ENCODE assay signal across 19 cellular contexts in the genomic region with DNA sequence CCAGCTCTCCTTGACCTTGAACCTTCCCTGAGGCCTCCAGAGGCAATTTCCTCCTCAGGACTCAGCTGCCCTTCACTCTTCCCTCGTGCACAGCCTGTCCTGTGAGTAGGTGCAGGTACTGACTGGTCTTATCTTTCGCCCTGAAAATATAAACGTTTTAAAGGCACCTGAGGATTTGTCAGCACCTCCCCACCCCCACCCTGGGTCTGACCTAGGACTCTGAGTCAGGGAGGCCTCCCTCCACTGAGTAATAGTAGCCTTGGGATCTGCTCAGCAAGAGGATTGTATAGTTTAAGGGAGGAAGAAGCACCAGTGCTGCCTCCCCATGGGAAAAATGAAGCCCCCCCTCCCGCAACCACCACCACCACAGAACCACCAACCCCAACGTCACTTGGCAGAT. TPM values are rescaled to one million over a fixed set of nuclear protein-coding genes. Genes with fewer than 3 reads are reported as not detected.
DNase-seq lines count a peak whose midpoint lies in the region; ATAC-seq, FAIRE-seq and TF ChIP-seq lines count a peak whose summit lies in the region.
"Had no signal": no experiment of that assay in that cellular context is flagged by ENCODE, and none has a peak within 500 bp of the region (broad histone marks: within the 10 kb centered on the region; RNA-seq: fewer than 3 reads in every experiment).

No MANE protein-coding gene starts in this region.

- H3K4me3 ChIP-seq in PC-9 (no peak overlapping the region), epithelial cell of esophagus (ENCODE audit: low read length) (no peak overlapping the region)
- H3K4me3 ChIP-seq: heart left ventricle, SJSA1, tibial artery had no signal

- H3K4me1 Mint-ChIP-seq in activated CD8-positive, alpha-beta T cell treated with anti-CD3 and anti-CD28 coated beads for 36 hours (ENCODE audit: low read depth), result peaks cover 32% of the 10 kb centered on the region
- H3K4me1 Mint-ChIP-seq in activated CD8-positive, alpha-beta T cell treated with anti-CD3 and anti-CD28 coated beads, Interleukin-2, amount 10 ng/mL, durations not matched to agents 7 days and 5 days (ENCODE audit: low read depth), result peaks cover 61% of the 10 kb centered on the region
- peaks cover 67% of the 10 kb centered on the region for H3K4me1 Mint-ChIP-seq in stimulated activated effector memory CD8-positive, alpha-beta T cell treated with anti-CD3 and anti-CD28 coated beads, Interleukin-12 subunit alpha, Interleukin-12 subunit beta, amount 100 ng/mL, for 72 hours
- peaks cover 31% of the 10 kb centered on the region for H3K4me1 Mint-ChIP-seq in activated naive CD4-positive, alpha-beta T cell treated with anti-CD3 and anti-CD28 coated beads, Interleukin-2, amount 10 ng/mL, durations not matched to agents 7 days and 5 days

- CTCF ChIA-PET in activated CD8-positive, alpha-beta T cell treated with anti-CD3 and anti-CD28 coated beads for 36 hours (lab: Charles Lee), result no interaction called here
- CTCF ChIA-PET in activated CD8-positive, alpha-beta T cell treated with anti-CD3 and anti-CD28 coated beads, Interleukin-2, amount 10 ng/mL, durations not matched to agents 7 days and 5 days (lab: Charles Lee), result interaction anchor here (0.6 to 1.2 kb wide), 2 partner anchors 21 to 71 kb away, joined by 3 read pairs; no protein-coding TSS in a partner anchor
- CTCF ChIA-PET in PC-9 (lab: Charles Lee), result no interaction called here
- CTCF ChIA-PET in activated naive CD4-positive, alpha-beta T cell treated with anti-CD3 and anti-CD28 coated beads, Interleukin-2, amount 10 ng/mL, durations not matched to agents 7 days and 5 days (lab: Charles Lee), result no interaction called here

- H3K9me2 ChIP-seq in PC-9 (ENCODE audit: insufficient read depth), result no peaks in the 10 kb centered on the region

- H3K9me3 Mint-ChIP-seq in activated CD8-positive, alpha-beta T cell treated with anti-CD3 and anti-CD28 coated beads for 36 hours, result no peaks in the 10 kb centered on the region
- H3K9me3 Mint-ChIP-seq in activated CD8-positive, alpha-beta T cell treated with anti-CD3 and anti-CD28 coated beads, Interleukin-2, amount 10 ng/mL, durations not matched to agents 7 days and 5 days (ENCODE audit: insufficient read depth), result no peaks in the 10 kb centered on the region
- no peaks in the 10 kb centered on the region for H3K9me3 Mint-ChIP-seq in stimulated activated effector memory CD8-positive, alpha-beta T cell treated with anti-CD3 and anti-CD28 coated beads, Interleukin-12 subunit alpha, Interleukin-12 subunit beta, amount 100 ng/mL, for 72 hours
- H3K9me3 Mint-ChIP-seq in activated naive CD4-positive, alpha-beta T cell treated with anti-CD3 and anti-CD28 coated beads, Interleukin-2, amount 10 ng/mL, durations not matched to agents 7 days and 5 days, result no peaks in the 10 kb centered on the region

- no peak overlapping the region for H2AFZ ChIP-seq in PC-9

- H3K27ac Mint-ChIP-seq in activated CD8-positive, alpha-beta T cell treated with anti-CD3 and anti-CD28 coated beads for 36 hours, result peak overlapping the region; percentile 28
- no peak overlapping the region for H3K27ac Mint-ChIP-seq in activated CD8-positive, alpha-beta T cell treated with anti-CD3 and anti-CD28 coated beads, Interleukin-2, amount 10 ng/mL, durations not matched to agents 7 days and 5 days
- H3K27ac Mint-ChIP-seq in stimulated activated effector memory CD8-positive, alpha-beta T cell treated with anti-CD3 and anti-CD28 coated beads, Interleukin-12 subunit alpha, Interleukin-12 subunit beta, amount 100 ng/mL, for 72 hours, result peak overlapping the region; percentile 22
- no peak overlapping the region for H3K27ac Mint-ChIP-seq in activated naive CD4-positive, alpha-beta T cell treated with anti-CD3 and anti-CD28 coated beads, Interleukin-2, amount 10 ng/mL, durations not matched to agents 7 days and 5 days

- H3K36me3 Mint-ChIP-seq in activated CD8-positive, alpha-beta T cell treated with anti-CD3 and anti-CD28 coated beads for 36 hours (ENCODE audit: low read depth), result no peaks in the 10 kb centered on the region
- H3K36me3 Mint-ChIP-seq in activated CD8-positive, alpha-beta T cell treated with anti-CD3 and anti-CD28 coated beads, Interleukin-2, amount 10 ng/mL, durations not matched to agents 7 days and 5 days (ENCODE audit: low read depth), result peaks cover 39% of the 10 kb centered on the region
- H3K36me3 Mint-ChIP-seq in stimulated activated effector memory CD8-positive, alpha-beta T cell treated with anti-CD3 and anti-CD28 coated beads, Interleukin-12 subunit alpha, Interleukin-12 subunit beta, amount 100 ng/mL, for 72 hours, result no peaks in the 10 kb centered on the region
- peaks cover 6% of the 10 kb centered on the region for H3K36me3 Mint-ChIP-seq in activated naive CD4-positive, alpha-beta T cell treated with anti-CD3 and anti-CD28 coated beads, Interleukin-2, amount 10 ng/mL, durations not matched to agents 7 days and 5 days

- TF ChIP-seq CTCF in activated CD8-positive, alpha-beta T cell treated with anti-CD3 and anti-CD28 coated beads for 36 hours (IDR thresholded peaks at IDR 0.05), result no peak
- TF ChIP-seq CTCF in PC-9 (conservative IDR thresholded peaks at IDR 0.05) (no peak), epithelial cell of esophagus (IDR thresholded peaks at IDR 0.05; ENCODE audit: insufficient read depth, low read depth, low read length, missing control alignments) (no peak)

- H3F3A ChIP-seq in PC-9 (ENCODE audit: insufficient read depth, low read depth), result peaks cover 48% of the 10 kb centered on the region

- BruUV-seq in PC-9 (replicated peaks; lab: Mats Ljungman, UMichigan), result no TSS peak

- H3K36me3 ChIP-seq in PC-9 (ENCODE audit: low read depth), result no peaks in the 10 kb centered on the region
- H3K36me3 ChIP-seq: heart left ventricle, tibial artery had no signal

- H3K27me3 ChIP-seq in PC-9 (ENCODE audit: insufficient read depth, low read depth), result no peaks in the 10 kb centered on the region
- H3K27me3 ChIP-seq: heart left ventricle, SJSA1, tibial artery had no signal

- H3K9me3 ChIP-seq in PC-9 (ENCODE audit: insufficient read depth, low read depth), result no peaks in the 10 kb centered on the region
- H3K9me3 ChIP-seq: heart left ventricle, SJSA1, tibial artery had no signal

- H4K20me1 ChIP-seq in PC-9 (ENCODE audit: insufficient read depth), result no peaks in the 10 kb centered on the region

- FAIRE-seq in GM12892 (lab: Jason Lieb, UNC), result no peak
- FAIRE-seq: A204.1, endothelial cell of umbilical vein, TTC549 had no signal

- no peak overlapping the region for H3K4me3 Mint-ChIP-seq in activated CD8-positive, alpha-beta T cell treated with anti-CD3 and anti-CD28 coated beads for 36 hours
- H3K4me3 Mint-ChIP-seq in activated CD8-positive, alpha-beta T cell treated with anti-CD3 and anti-CD28 coated beads, Interleukin-2, amount 10 ng/mL, durations not matched to agents 7 days and 5 days, result no peak overlapping the region
- no peak overlapping the region for H3K4me3 Mint-ChIP-seq in stimulated activated effector memory CD8-positive, alpha-beta T cell treated with anti-CD3 and anti-CD28 coated beads, Interleukin-12 subunit alpha, Interleukin-12 subunit beta, amount 100 ng/mL, for 72 hours
- H3K4me3 Mint-ChIP-seq in activated naive CD4-positive, alpha-beta T cell treated with anti-CD3 and anti-CD28 coated beads, Interleukin-2, amount 10 ng/mL, durations not matched to agents 7 days and 5 days, result no peak overlapping the region

- peak overlapping the region; percentile 42 for H3K27ac ChIP-seq in PC-9
- H3K27ac ChIP-seq: heart left ventricle, SJSA1, tibial artery had no signal

- POLR2A ChIA-PET in activated CD8-positive, alpha-beta T cell treated with anti-CD3 and anti-CD28 coated beads for 36 hours (lab: Charles Lee), result no interaction called here
- POLR2A ChIA-PET in activated CD8-positive, alpha-beta T cell treated with anti-CD3 and anti-CD28 coated beads, Interleukin-2, amount 10 ng/mL, durations not matched to agents 7 days and 5 days (lab: Charles Lee), result interaction anchor here (0.6 kb wide), 1 partner anchor 986 kb away, joined by 4 read pairs; no protein-coding TSS in a partner anchor
- POLR2A ChIA-PET in PC-9 (lab: Charles Lee; ENCODE audit: unreplicated experiment), result no interaction called here

- H3K4me1 ChIP-seq in PC-9 (replicated peaks; ENCODE audit: insufficient read depth), result peaks cover 65% of the 10 kb centered on the region

- H3K27me3 Mint-ChIP-seq in activated CD8-positive, alpha-beta T cell treated with anti-CD3 and anti-CD28 coated beads for 36 hours, result no peaks in the 10 kb centered on the region
- H3K27me3 Mint-ChIP-seq in activated CD8-positive, alpha-beta T cell treated with anti-CD3 and anti-CD28 coated beads, Interleukin-2, amount 10 ng/mL, durations not matched to agents 7 days and 5 days (ENCODE audit: low read depth), result no peaks in the 10 kb centered on the region
- no peaks in the 10 kb centered on the region for H3K27me3 Mint-ChIP-seq in activated naive CD4-positive, alpha-beta T cell treated with anti-CD3 and anti-CD28 coated beads, Interleukin-2, amount 10 ng/mL, durations not matched to agents 7 days and 5 days

- H3K79me2 ChIP-seq in PC-9 (ENCODE audit: low read depth), result peaks cover 23% of the 10 kb centered on the region

- no peak for DNase-seq in activated CD8-positive, alpha-beta T cell treated with anti-CD3 and anti-CD28 coated beads for 36 hours
- no peak for DNase-seq in activated CD8-positive, alpha-beta T cell treated with anti-CD3 and anti-CD28 coated beads, Interleukin-2, amount 10 ng/mL, durations not matched to agents 7 days and 5 days
- peak in 1 of 2 experiments; percentile 40 for DNase-seq in PC-9
- DNase-seq in epithelial cell of esophagus (ENCODE audit: low read depth), result peak; percentile 98
- no peak for DNase-seq in stimulated activated effector memory CD8-positive, alpha-beta T cell treated with anti-CD3 and anti-CD28 coated beads, Interleukin-12 subunit alpha, Interleukin-12 subunit beta, amount 100 ng/mL, for 72 hours (ENCODE audit: low spot score in 2 of 2)
- no peak for DNase-seq in GM12892 (ENCODE audit: insufficient read length)
- DNase-seq in NCI-H510A (lab: John Stamatoyannopoulos, UW), result no peak
- DNase-seq in activated naive CD4-positive, alpha-beta T cell treated with anti-CD3 and anti-CD28 coated beads, Interleukin-2, amount 10 ng/mL, durations not matched to agents 7 days and 5 days, result no peak
- DNase-seq: activated naive CD4-positive, alpha-beta T cell treated with Interleukin-2 at 50 U/mL for 16 hours; COR-L47; GDM1; heart left ventricle; kidney glomerular epithelial cell; MV-4-11; tibial artery had no signal

- TF ChIP-seq POLR2A in GM12892 (IDR thresholded peaks at IDR 0.05; ENCODE audit: low read depth, low read length), result no peak

- no peak for ATAC-seq in activated CD8-positive, alpha-beta T cell treated with anti-CD3 and anti-CD28 coated beads for 36 hours
- no peak for ATAC-seq in activated CD8-positive, alpha-beta T cell treated with anti-CD3 and anti-CD28 coated beads, Interleukin-2, amount 10 ng/mL, durations not matched to agents 7 days and 5 days
- no peak for ATAC-seq in stimulated activated effector memory CD8-positive, alpha-beta T cell treated with anti-CD3 and anti-CD28 coated beads, Interleukin-12 subunit alpha, Interleukin-12 subunit beta, amount 100 ng/mL, for 72 hours
- ATAC-seq: heart left ventricle had no signal

- intact Hi-C loops in activated CD8-positive, alpha-beta T cell treated with anti-CD3 and anti-CD28 coated beads for 36 hours (cut with micrococcal nuclease), result no loop called here
- intact Hi-C loops in PC-9 (cut with micrococcal nuclease; ENCODE audit: unreplicated experiment), result no loop called here

- H3K4me2 ChIP-seq in PC-9, result no peak overlapping the region

RNA-seq across cellular contexts. Expression of a gene that starts 54.6 kb away (rescaled TPM):
- total RNA-seq in activated CD8-positive, alpha-beta T cell treated with anti-CD3 and anti-CD28 coated beads for 36 hours, result 10 to 100 TPM; 26.6 to 26.7 TPM
- 10 to 100 TPM; 36.3 to 36.7 TPM for total RNA-seq in activated CD8-positive, alpha-beta T cell treated with anti-CD3 and anti-CD28 coated beads, Interleukin-2, amount 10 ng/mL, durations not matched to agents 7 days and 5 days
- total RNA-seq in PC-9 (2021), result 18.8 and 24.7 TPM in 2 replicates
- polyA plus RNA-seq in GM12892 (2012; ENCODE audit: missing spikeins), result 7.0 TPM

RNA-seq across cellular contexts. Expression of a gene that starts 55.1 kb away (rescaled TPM):
- 10 to 100 TPM; 18.8 to 19.4 TPM for total RNA-seq in activated CD8-positive, alpha-beta T cell treated with anti-CD3 and anti-CD28 coated beads for 36 hours
- total RNA-seq in activated CD8-positive, alpha-beta T cell treated with anti-CD3 and anti-CD28 coated beads, Interleukin-2, amount 10 ng/mL, durations not matched to agents 7 days and 5 days, result 10 to 100 TPM; 20.4 to 21.9 TPM
- total RNA-seq in PC-9 (2021), result 6.9 and 9.6 TPM in 2 replicates
- polyA plus RNA-seq in GM12892 (2012; ENCODE audit: missing spikeins), result 6.1 TPM

Comparison
In these comparisons a context has a peak if more than half of its experiments do, and no peak if none do; other contexts are left out.
1. H3K27ac Mint-ChIP-seq: peak in activated CD8-positive, alpha-beta T cell treated with anti-CD3 and anti-CD28 coated beads for 36 hours (single experiment) and stimulated activated effector memory CD8-positive, alpha-beta T cell treated with anti-CD3 and anti-CD28 coated beads, Interleukin-12 subunit alpha, Interleukin-12 subunit beta, amount 100 ng/mL, for 72 hours (single experiment); none in activated CD8-positive, alpha-beta T cell treated with anti-CD3 and anti-CD28 coated beads, Interleukin-2, amount 10 ng/mL, durations not matched to agents 7 days and 5 days (single experiment) and activated naive CD4-positive, alpha-beta T cell treated with anti-CD3 and anti-CD28 coated beads, Interleukin-2, amount 10 ng/mL, durations not matched to agents 7 days and 5 days (single experiment).